Comparison of ENCODE assay signal across 6 cellular contexts in genomic region chr1:186255286-186255685, GRCh38. TPM values are rescaled to one million over a fixed set of nuclear protein-coding genes. Genes with fewer than 3 reads are reported as not detected.
"Had no signal": no experiment of that assay in that cellular context is flagged by ENCODE, and none has a peak within 500 bp of the region (broad histone marks: within the 10 kb centered on the region; RNA-seq: fewer than 3 reads in every experiment).

No MANE protein-coding gene starts in this region.

- H3K4me3 ChIP-seq: GM23338, K562 had no signal

- ATAC-seq: GM23338, K562 had no signal

- DNase-seq: H9, HCEC 1CT, IMR-90 had no signal

RNA-seq across cellular contexts. Expression of gene PRG4, which starts 40.8 kb away (rescaled TPM):
- total RNA-seq: H1, IMR-90 had no signal
